32 cellular contexts compared by ENCODE assay signal in genomic region chr17:66682293-66682692, GRCh38.
A peak's percentile ranks its signal among the peaks of the same experiment; 100 is the strongest.
DNase-seq lines count a peak whose midpoint lies in the region; ATAC-seq and TF ChIP-seq lines count a peak whose summit lies in the region.
"Had no signal": no experiment of that assay in that cellular context is flagged by ENCODE, and none has a peak within 500 bp of the region (broad histone marks: within the 10 kb centered on the region; RNA-seq: fewer than 3 reads in every experiment).

No MANE protein-coding gene starts in this region.

- peak overlapping the region; percentile 30 for H3K27ac Mint-ChIP-seq in stimulated activated effector memory CD8-positive, alpha-beta T cell treated with anti-CD3 and anti-CD28 coated beads, Interleukin-12 subunit alpha, Interleukin-12 subunit beta, amount 100 ng/mL, for 72 hours
- H3K27ac Mint-ChIP-seq: activated T-helper 17 cell treated with anti-CD3 and anti-CD28 coated beads, Interleukin-2, amount 50 U/mL, for 72 hours; natural killer cell had no signal

- peak in 1 of 2 donors; percentile 47 for ATAC-seq in right cardiac atrium
- no peak for ATAC-seq in stimulated activated effector memory CD8-positive, alpha-beta T cell treated with anti-CD3 and anti-CD28 coated beads, Interleukin-12 subunit alpha, Interleukin-12 subunit beta, amount 100 ng/mL, for 72 hours
- ATAC-seq: activated T-helper 17 cell treated with anti-CD3 and anti-CD28 coated beads, Interleukin-2, amount 50 U/mL, for 72 hours; mucosa of descending colon; natural killer cell had no signal

- no peaks in the 10 kb centered on the region for H3K4me1 ChIP-seq in right cardiac atrium (ENCODE audit: control insufficient read depth, insufficient read depth, low read length)

- no peak overlapping the region for H3K4me3 Mint-ChIP-seq in stimulated activated effector memory CD8-positive, alpha-beta T cell treated with anti-CD3 and anti-CD28 coated beads, Interleukin-12 subunit alpha, Interleukin-12 subunit beta, amount 100 ng/mL, for 72 hours
- H3K4me3 Mint-ChIP-seq: activated T-helper 17 cell treated with anti-CD3 and anti-CD28 coated beads, Interleukin-2, amount 50 U/mL, for 72 hours; natural killer cell had no signal

- peaks cover 17% of the 10 kb centered on the region for H3K36me3 Mint-ChIP-seq in stimulated activated effector memory CD8-positive, alpha-beta T cell treated with anti-CD3 and anti-CD28 coated beads, Interleukin-12 subunit alpha, Interleukin-12 subunit beta, amount 100 ng/mL, for 72 hours
- H3K36me3 Mint-ChIP-seq: natural killer cell had no signal

- peaks cover 6% of the 10 kb centered on the region for H3K9me3 Mint-ChIP-seq in stimulated activated effector memory CD8-positive, alpha-beta T cell treated with anti-CD3 and anti-CD28 coated beads, Interleukin-12 subunit alpha, Interleukin-12 subunit beta, amount 100 ng/mL, for 72 hours
- H3K9me3 Mint-ChIP-seq: activated T-helper 17 cell treated with anti-CD3 and anti-CD28 coated beads, Interleukin-2, amount 50 U/mL, for 72 hours had no signal

- peaks cover 39% of the 10 kb centered on the region for H3K4me1 Mint-ChIP-seq in stimulated activated effector memory CD8-positive, alpha-beta T cell treated with anti-CD3 and anti-CD28 coated beads, Interleukin-12 subunit alpha, Interleukin-12 subunit beta, amount 100 ng/mL, for 72 hours

- no peaks in the 10 kb centered on the region for H3K9me3 ChIP-seq in right cardiac atrium (ENCODE audit: control insufficient read depth, low read length)
- H3K9me3 ChIP-seq: mucosa of descending colon had no signal

- H3K4me3 ChIP-seq in right cardiac atrium (ENCODE audit: low read length), result no peak overlapping the region
- H3K4me3 ChIP-seq: lung, mucosa of descending colon, SK-N-MC, smooth muscle cell had no signal

- H3K27ac ChIP-seq in right cardiac atrium (ENCODE audit: low read length), result no peak overlapping the region
- H3K27ac ChIP-seq: C4-2B, epithelial cell of prostate, HL-60, RWPE1, SK-N-MC had no signal

- no peak for TF ChIP-seq CTCF in GM10266 (IDR thresholded peaks at IDR 0.05; ENCODE audit: control insufficient read depth, insufficient read depth, low read depth, missing control alignments)

- 52% methylated on average over 4 of the region's 4 CpGs for WGBS in right cardiac atrium

- H3K27me3 ChIP-seq in right cardiac atrium (ENCODE audit: control insufficient read depth, insufficient read depth), result no peaks in the 10 kb centered on the region

- DNase-seq in NCI-H69 (lab: John Stamatoyannopoulos, UW), result peak; percentile 63
- peak in 31 of 58 donors; percentile 9 to 64 (median 32) for DNase-seq in anterior cingulate cortex (lab: John Stamatoyannopoulos, UW)
- peak in 2 of 3 donors; percentile 68 to 69 for DNase-seq in right cardiac atrium
- no peak for DNase-seq in stimulated activated effector memory CD8-positive, alpha-beta T cell treated with anti-CD3 and anti-CD28 coated beads, Interleukin-12 subunit alpha, Interleukin-12 subunit beta, amount 100 ng/mL, for 72 hours (ENCODE audit: low spot score in 2 of 2)
- no peak for DNase-seq in effector CD8-positive, alpha-beta T cell (lab: John Stamatoyannopoulos, UW)
- DNase-seq in GM10266 (ENCODE audit: extremely low spot score), result no peak
- DNase-seq in cortex of kidney (lab: John Stamatoyannopoulos, UW), result no peak
- DNase-seq: activated CD8-positive, alpha-beta memory T cell treated with anti-CD3 and anti-CD28 coated beads, Interleukin-2, amount 50 U/mL, for 4 hours; activated naive CD4-positive, alpha-beta T cell treated with anti-CD3 and anti-CD28 coated beads, Interleukin-2, amount 50 U/mL, for 16 hours; COR-L47; effector CD4-positive, alpha-beta T cell; foreskin melanocyte; H7; KBM-7; kidney glomerular epithelial cell; mucosa of descending colon; natural killer cell; NCI-H1092; NCI-H1694 treated with DMSO at 0.1 percent for 48 hours; NCI-H2171; NCI-H510A treated with DMSO at 0.1 percent for 48 hours; OCI-M1; retina; stimulated activated naive CD4-positive, alpha-beta T cell treated with Interleukin-2 at 50 U/mL for 16 hours had no signal

- intact Hi-C loops in right cardiac atrium (cut with DNase I), result no loop called here

Comparison
In these comparisons a context has a peak if more than half of its experiments do, and no peak if none do; other contexts are left out.
1. DNase-seq: peak in NCI-H69 (single experiment), anterior cingulate cortex (31 of 58) and right cardiac atrium (2 of 3); none in stimulated activated effector memory CD8-positive, alpha-beta T cell treated with anti-CD3 and anti-CD28 coated beads, Interleukin-12 subunit alpha, Interleukin-12 subunit beta, amount 100 ng/mL, for 72 hours (0 of 2), effector CD8-positive, alpha-beta T cell (single experiment), GM10266 (single experiment) and cortex of kidney (single experiment).